In the genomic region with DNA sequence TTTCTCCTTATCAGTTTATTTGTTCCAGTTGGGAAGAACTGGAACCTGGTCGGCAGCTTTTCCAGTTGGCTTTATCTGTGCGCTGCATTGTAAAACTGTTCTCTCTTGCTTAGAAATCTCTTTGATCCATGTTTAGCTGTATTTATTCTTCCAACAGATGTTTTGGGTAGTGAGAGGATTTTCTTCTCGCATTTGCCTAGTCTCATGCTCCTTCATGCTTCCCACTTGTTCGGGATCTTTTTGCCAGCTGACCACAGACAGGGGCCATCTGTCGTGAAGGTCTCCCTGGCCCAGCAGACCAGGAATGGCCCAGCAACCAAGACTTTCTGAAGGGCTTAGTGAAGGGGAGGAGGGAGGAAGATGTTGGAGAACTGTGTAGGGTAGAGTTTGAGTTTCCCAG, we compare ENCODE assay signal across 31 cellular contexts. TPM values are rescaled to one million over a fixed set of nuclear protein-coding genes. Genes with fewer than 3 reads are reported as not detected.
"Had no signal": no experiment of that assay in that cellular context is flagged by ENCODE, and none has a peak within 500 bp of the region (broad histone marks: within the 10 kb centered on the region; RNA-seq: fewer than 3 reads in every experiment).

No MANE protein-coding gene starts in this region.

- H3K9ac ChIP-seq: neural progenitor cell had no signal

- ATAC-seq: activated CD8-positive, alpha-beta memory T cell treated with anti-CD3 and anti-CD28 coated beads, Interleukin-2, amount 10 ng/mL, durations not matched to agents 7 days and 5 days; activated CD8-positive, alpha-beta T cell treated with anti-CD3 and anti-CD28 coated beads for 36 hours; activated naive CD8-positive, alpha-beta T cell treated with anti-CD3 and anti-CD28 coated beads, Interleukin-2, amount 50 U/mL, for 24 hours; gastrocnemius medialis; left cardiac atrium; left ventricle myocardium superior; naive thymus-derived CD8-positive, alpha-beta T cell; right cardiac atrium; stimulated activated naive CD8-positive, alpha-beta T cell treated with anti-CD3 and anti-CD28 coated beads, Interleukin-15, Interleukin-2, amounts not matched to agents 100 U/mL and 50 U/mL, for 24 hours had no signal

- H3K9me3 Mint-ChIP-seq: activated B cell treated with CpG ODN at 0.5 μM for 24 hours; activated CD8-positive, alpha-beta T cell treated with anti-CD3 and anti-CD28 coated beads for 36 hours; activated naive CD4-positive, alpha-beta T cell treated with anti-CD3 and anti-CD28 coated beads, Interleukin-2, amount 50 U/mL, for 24 hours; activated naive CD8-positive, alpha-beta T cell treated with anti-CD3 and anti-CD28 coated beads, Interleukin-2, amount 50 U/mL, for 24 hours; activated T-helper 2 cell treated with anti-CD3 and anti-CD28 coated beads, Interferon-gamma antibody, Interleukin-2, Interleukin-4, amounts not matched to agents 10 μg/mL and 5 μg/mL and 100 μg/mL, durations not matched to agents 14 hours and 24 hours and 36 hours; neural progenitor cell; type B pancreatic cell had no signal

- DNase-seq: activated B cell treated with CpG ODN at 0.5 μM for 24 hours; activated CD4-positive, alpha-beta T cell treated with anti-CD3 and anti-CD28 coated beads, Interleukin-2, amount 50 U/mL, for 1 hour; activated CD8-positive, alpha-beta memory T cell treated with anti-CD3 and anti-CD28 coated beads, Interleukin-2, amount 10 ng/mL, durations not matched to agents 7 days and 5 days; activated CD8-positive, alpha-beta T cell treated with anti-CD3 and anti-CD28 coated beads for 36 hours; activated naive CD8-positive, alpha-beta T cell treated with anti-CD3 and anti-CD28 coated beads, Interleukin-2, amount 50 U/mL, for 24 hours; activated T-cell treated with anti-CD3 and anti-CD28 coated beads, Interleukin-2, amount 50 U/mL, for 48 hours; amygdala; effector CD8-positive, alpha-beta T cell; esophagus squamous epithelium; gastrocnemius medialis; hippocampal formation; left cardiac atrium; left ventricle myocardium superior; naive thymus-derived CD8-positive, alpha-beta T cell; right cardiac atrium; stimulated activated CD4-positive, alpha-beta T cell treated with anti-CD3 and anti-CD28 coated beads, Interleukin-12 subunit alpha, Interleukin-12 subunit beta, amount 100 ng/mL, for 4 hours; stimulated activated CD4-positive, alpha-beta T cell treated with anti-CD3 and anti-CD28 coated beads, Interleukin-4, amount 100 ng/mL, for 1 hour; stimulated activated naive CD8-positive, alpha-beta T cell treated with anti-CD3 and anti-CD28 coated beads, Interleukin-15, Interleukin-2, amounts not matched to agents 100 U/mL and 50 U/mL, for 24 hours; T-helper 2 cell; uterus had no signal

- H3K36me3 ChIP-seq: esophagus squamous epithelium, gastrocnemius medialis, neural progenitor cell, uterus had no signal

- H3K4me2 ChIP-seq: neural progenitor cell had no signal

- H3K4me1 ChIP-seq: gastrocnemius medialis, uterus had no signal

- H2AFZ ChIP-seq: neural progenitor cell had no signal

- H3K27ac ChIP-seq: epithelial cell of prostate, esophagus squamous epithelium, gastrocnemius medialis, neural progenitor cell, uterus had no signal

- FAIRE-seq: colon, endometrium, keratinocyte had no signal

- H3K36me3 Mint-ChIP-seq: activated CD8-positive, alpha-beta memory T cell treated with anti-CD3 and anti-CD28 coated beads, Interleukin-2, amount 10 ng/mL, durations not matched to agents 7 days and 5 days; activated naive CD4-positive, alpha-beta T cell treated with anti-CD3 and anti-CD28 coated beads, Interleukin-2, amount 50 U/mL, for 24 hours; naive thymus-derived CD8-positive, alpha-beta T cell; neural progenitor cell had no signal

- H3K27me3 Mint-ChIP-seq: activated CD8-positive, alpha-beta memory T cell treated with anti-CD3 and anti-CD28 coated beads, Interleukin-2, amount 10 ng/mL, durations not matched to agents 7 days and 5 days had no signal

- H3K9me3 ChIP-seq: esophagus squamous epithelium, gastrocnemius medialis, uterus had no signal

- H3K4me3 Mint-ChIP-seq: activated B cell treated with CpG ODN at 0.5 μM for 24 hours; activated CD8-positive, alpha-beta memory T cell treated with anti-CD3 and anti-CD28 coated beads, Interleukin-2, amount 10 ng/mL, durations not matched to agents 7 days and 5 days; activated CD8-positive, alpha-beta T cell treated with anti-CD3 and anti-CD28 coated beads for 36 hours; activated naive CD4-positive, alpha-beta T cell treated with anti-CD3 and anti-CD28 coated beads, Interleukin-2, amount 50 U/mL, for 24 hours; activated naive CD8-positive, alpha-beta T cell treated with anti-CD3 and anti-CD28 coated beads, Interleukin-2, amount 50 U/mL, for 24 hours; naive thymus-derived CD8-positive, alpha-beta T cell; neural progenitor cell; type B pancreatic cell had no signal

- H3K27me3 ChIP-seq: gastrocnemius medialis, neural progenitor cell, uterus had no signal

- H3K27ac Mint-ChIP-seq: activated B cell treated with CpG ODN at 0.5 μM for 24 hours; activated CD8-positive, alpha-beta memory T cell treated with anti-CD3 and anti-CD28 coated beads, Interleukin-2, amount 10 ng/mL, durations not matched to agents 7 days and 5 days; activated CD8-positive, alpha-beta T cell treated with anti-CD3 and anti-CD28 coated beads for 36 hours; activated naive CD4-positive, alpha-beta T cell treated with anti-CD3 and anti-CD28 coated beads, Interleukin-2, amount 50 U/mL, for 24 hours; activated naive CD8-positive, alpha-beta T cell treated with anti-CD3 and anti-CD28 coated beads, Interleukin-2, amount 50 U/mL, for 24 hours; activated T-helper 2 cell treated with anti-CD3 and anti-CD28 coated beads, Interferon-gamma antibody, Interleukin-2, Interleukin-4, amounts not matched to agents 10 μg/mL and 5 μg/mL and 100 μg/mL, durations not matched to agents 14 hours and 24 hours and 36 hours; naive thymus-derived CD8-positive, alpha-beta T cell; neural progenitor cell; type B pancreatic cell had no signal

- H3K4me3 ChIP-seq: esophagus squamous epithelium, gastrocnemius medialis, neural progenitor cell, uterus had no signal

RNA-seq across cellular contexts. Expression of a gene that starts 21.6 kb away (rescaled TPM):
- total RNA-seq: activated B cell treated with CpG ODN at 0.5 μM for 24 hours; activated CD8-positive, alpha-beta memory T cell treated with anti-CD3 and anti-CD28 coated beads, Interleukin-2, amount 10 ng/mL, durations not matched to agents 7 days and 5 days; activated CD8-positive, alpha-beta T cell treated with anti-CD3 and anti-CD28 coated beads for 36 hours; activated T-helper 2 cell treated with anti-CD3 and anti-CD28 coated beads, Interferon-gamma antibody, Interleukin-2, Interleukin-4, amounts not matched to agents 10 μg/mL and 5 μg/mL and 100 μg/mL, durations not matched to agents 14 hours and 24 hours and 36 hours; dermis microvascular lymphatic vessel endothelial cell; naive thymus-derived CD8-positive, alpha-beta T cell; omental fat pad; subcutaneous adipose tissue had no signal
- polyA plus RNA-seq: keratinocyte; naive thymus-derived CD8-positive, alpha-beta T cell had no signal
